19 cellular contexts compared by ENCODE assay signal in the genomic region with DNA sequence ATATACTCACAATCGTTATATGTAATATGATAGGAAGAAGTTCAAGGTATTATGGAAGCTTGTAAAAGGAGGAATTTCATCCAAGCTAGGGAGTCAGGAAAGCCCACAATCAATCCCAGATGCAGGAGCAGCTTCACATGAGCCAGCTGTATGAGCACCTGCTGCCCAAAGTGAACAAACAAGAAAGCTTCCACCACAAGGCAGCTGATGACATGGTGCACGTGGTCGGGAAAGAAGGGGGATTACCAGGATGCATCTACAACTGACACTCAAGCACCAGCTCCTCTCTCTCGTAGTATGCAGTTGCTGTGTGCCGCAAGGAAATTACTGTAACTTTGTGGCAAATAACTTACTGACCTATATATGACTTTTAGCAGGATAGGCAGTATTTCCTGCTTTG.
"Had no signal": no experiment of that assay in that cellular context is flagged by ENCODE, and none has a peak within 500 bp of the region (broad histone marks: within the 10 kb centered on the region; RNA-seq: fewer than 3 reads in every experiment).

No MANE protein-coding gene starts in this region.

- DNase-seq: activated CD4-positive, alpha-beta T cell treated with anti-CD3 and anti-CD28 coated beads, Interleukin-2, amount 10 ng/mL, durations not matched to agents 24 days and 14 days; activated CD4-positive, CD25-positive, alpha-beta regulatory T cell; activated CD8-positive, alpha-beta memory T cell treated with anti-CD3 and anti-CD28 coated beads, Interleukin-2, amount 50 U/mL, for 48 hours; activated CD8-positive, alpha-beta T cell treated with anti-CD3 and anti-CD28 coated beads, Interleukin-2, amount 10 ng/mL, durations not matched to agents 7 days and 5 days; activated gamma-delta T cell treated with Interleukin-2 at 50 U/mL for 16 hours; activated T-cell treated with anti-CD3 and anti-CD28 coated beads, Interleukin-2, amount 50 U/mL, for 72 hours; amniotic stem cell; dorsolateral prefrontal cortex; left ventricle myocardium inferior; natural killer cell; posterior cingulate gyrus; stimulated activated CD4-positive, alpha-beta T cell treated with anti-CD3 and anti-CD28 coated beads, Interleukin-15, amount 100 ng/mL, for 24 hours; stimulated activated CD4-positive, alpha-beta T cell treated with anti-CD3 and anti-CD28 coated beads, Interleukin-4, amount 100 ng/mL, for 1 hour; stimulated activated naive B cell treated with anti-CD40 and anti-IgM and Interleukin-4, amounts not matched to agents 10 μg/mL and 1 μg/mL and 100 μg/mL, for 72 hours; tibial artery; uterus had no signal

- H3K27ac ChIP-seq: gastroesophageal sphincter, left ventricle myocardium inferior, neutrophil, skin epidermis, tibial artery, uterus had no signal

- H3K9me3 ChIP-seq: gastroesophageal sphincter, left ventricle myocardium inferior, neutrophil, tibial artery, uterus had no signal

- H3K4me3 ChIP-seq: dorsolateral prefrontal cortex, gastroesophageal sphincter, left ventricle myocardium inferior, skin epidermis, tibial artery, uterus had no signal

- H3K36me3 ChIP-seq: gastroesophageal sphincter, left ventricle myocardium inferior, neutrophil, tibial artery, uterus had no signal

- H3K4me1 ChIP-seq: gastroesophageal sphincter, left ventricle myocardium inferior, tibial artery, uterus had no signal

- ATAC-seq: activated CD8-positive, alpha-beta T cell treated with anti-CD3 and anti-CD28 coated beads, Interleukin-2, amount 10 ng/mL, durations not matched to agents 7 days and 5 days; activated T-cell treated with anti-CD3 and anti-CD28 coated beads, Interleukin-2, amount 50 U/mL, for 72 hours; gastroesophageal sphincter had no signal
